In the genomic region with DNA sequence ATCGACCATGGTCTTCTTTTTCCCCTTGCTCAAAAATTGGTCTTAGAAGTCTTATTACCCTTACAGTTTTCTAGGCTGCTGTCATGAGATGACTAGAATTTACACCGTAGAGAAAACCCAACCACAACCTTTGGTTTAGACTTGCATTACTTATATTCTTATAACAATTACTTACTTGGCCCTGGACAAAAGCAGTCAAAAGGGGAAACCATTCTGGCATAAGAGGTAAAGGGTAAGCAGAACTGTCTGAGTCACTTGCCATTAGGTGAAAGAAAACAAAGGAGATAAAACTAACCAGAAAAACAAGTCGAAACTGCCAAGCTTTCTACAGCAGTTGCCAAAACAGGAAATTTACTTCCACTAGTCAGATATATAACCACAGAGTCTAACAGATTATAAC, we compare ENCODE assay signal across 8 cellular contexts.
DNase-seq lines count a peak whose midpoint lies in the region; ATAC-seq lines count a peak whose summit lies in the region.

No MANE protein-coding gene starts in this region.

- H3K9me3 Mint-ChIP-seq in activated T-cell treated with anti-CD3 and anti-CD28 coated beads, Interleukin-2, amount 50 U/mL, for 24 hours, result peaks cover 5% of the 10 kb centered on the region
- H3K9me3 Mint-ChIP-seq in stimulated activated naive B cell treated with anti-CD40 and anti-IgM and Interleukin-4, amounts not matched to agents 10 μg/mL and 1 μg/mL and 100 μg/mL, for 72 hours, result peaks cover 2 to 3% of the 10 kb centered on the region in 2 donors

- H3K4me1 Mint-ChIP-seq in activated T-cell treated with anti-CD3 and anti-CD28 coated beads, Interleukin-2, amount 50 U/mL, for 24 hours (ENCODE audit: low read depth), result peaks cover 73% of the 10 kb centered on the region
- peaks cover 44 to 56% of the 10 kb centered on the region in 2 donors for H3K4me1 Mint-ChIP-seq in stimulated activated naive B cell treated with anti-CD40 and anti-IgM and Interleukin-4, amounts not matched to agents 10 μg/mL and 1 μg/mL and 100 μg/mL, for 72 hours

- DNase-seq in activated T-cell treated with anti-CD3 and anti-CD28 coated beads, Interleukin-2, amount 50 U/mL, for 24 hours, result no peak
- no peak for DNase-seq in activated T-cell treated with anti-CD3 and anti-CD28 coated beads for 4 hours
- DNase-seq in RPMI8226, result peak; percentile 44
- peak; percentile 71 for DNase-seq in fibroblast of gingiva (ENCODE audit: low read depth)
- DNase-seq in stimulated activated naive B cell treated with anti-CD40 and anti-IgM and Interleukin-4, amounts not matched to agents 10 μg/mL and 1 μg/mL and 100 μg/mL, for 72 hours, result peak; percentile 21
- DNase-seq in effector CD8-positive, alpha-beta T cell (lab: John Stamatoyannopoulos, UW), result no peak
- no peak for DNase-seq in AG20443 (ENCODE audit: low spot score)

- no peaks in the 10 kb centered on the region for H3K27me3 Mint-ChIP-seq in activated T-cell treated with anti-CD3 and anti-CD28 coated beads, Interleukin-2, amount 50 U/mL, for 24 hours
- H3K27me3 Mint-ChIP-seq in stimulated activated naive B cell treated with anti-CD40 and anti-IgM and Interleukin-4, amounts not matched to agents 10 μg/mL and 1 μg/mL and 100 μg/mL, for 72 hours, result no peaks in the 10 kb centered on the region

- peaks cover 63% of the 10 kb centered on the region for H3K36me3 Mint-ChIP-seq in activated T-cell treated with anti-CD3 and anti-CD28 coated beads, Interleukin-2, amount 50 U/mL, for 24 hours (ENCODE audit: low read depth)
- H3K36me3 Mint-ChIP-seq in stimulated activated naive B cell treated with anti-CD40 and anti-IgM and Interleukin-4, amounts not matched to agents 10 μg/mL and 1 μg/mL and 100 μg/mL, for 72 hours, result peaks cover 18 to 34% of the 10 kb centered on the region in 2 donors

- H3K4me3 Mint-ChIP-seq in activated T-cell treated with anti-CD3 and anti-CD28 coated beads, Interleukin-2, amount 50 U/mL, for 24 hours, result peak overlapping the region; percentile 38
- peak overlapping the region; percentile 2 to 7 for H3K4me3 Mint-ChIP-seq in stimulated activated naive B cell treated with anti-CD40 and anti-IgM and Interleukin-4, amounts not matched to agents 10 μg/mL and 1 μg/mL and 100 μg/mL, for 72 hours

- H3K27ac Mint-ChIP-seq in activated T-cell treated with anti-CD3 and anti-CD28 coated beads, Interleukin-2, amount 50 U/mL, for 24 hours, result peak overlapping the region; percentile 87
- peak overlapping the region; percentile 88 for H3K27ac Mint-ChIP-seq in stimulated activated naive B cell treated with anti-CD40 and anti-IgM and Interleukin-4, amounts not matched to agents 10 μg/mL and 1 μg/mL and 100 μg/mL, for 72 hours

- ATAC-seq in HG03039 (IDR thresholded peaks at IDR 0.05; ENCODE audit: unreplicated experiment), result peak; percentile 72
- peak; percentile 97 for ATAC-seq in stimulated activated naive B cell treated with anti-CD40 and anti-IgM and Interleukin-4, amounts not matched to agents 10 μg/mL and 1 μg/mL and 100 μg/mL, for 72 hours (replicated peaks)

Comparison
In these comparisons a context has a peak if more than half of its experiments do, and no peak if none do; other contexts are left out.
1. DNase-seq: peak in RPMI8226 (single experiment), fibroblast of gingiva (single experiment) and stimulated activated naive B cell treated with anti-CD40 and anti-IgM and Interleukin-4, amounts not matched to agents 10 μg/mL and 1 μg/mL and 100 μg/mL, for 72 hours (single experiment); none in activated T-cell treated with anti-CD3 and anti-CD28 coated beads, Interleukin-2, amount 50 U/mL, for 24 hours (single experiment), activated T-cell treated with anti-CD3 and anti-CD28 coated beads for 4 hours (single experiment), effector CD8-positive, alpha-beta T cell (single experiment) and AG20443 (single experiment).